In the genomic region with DNA sequence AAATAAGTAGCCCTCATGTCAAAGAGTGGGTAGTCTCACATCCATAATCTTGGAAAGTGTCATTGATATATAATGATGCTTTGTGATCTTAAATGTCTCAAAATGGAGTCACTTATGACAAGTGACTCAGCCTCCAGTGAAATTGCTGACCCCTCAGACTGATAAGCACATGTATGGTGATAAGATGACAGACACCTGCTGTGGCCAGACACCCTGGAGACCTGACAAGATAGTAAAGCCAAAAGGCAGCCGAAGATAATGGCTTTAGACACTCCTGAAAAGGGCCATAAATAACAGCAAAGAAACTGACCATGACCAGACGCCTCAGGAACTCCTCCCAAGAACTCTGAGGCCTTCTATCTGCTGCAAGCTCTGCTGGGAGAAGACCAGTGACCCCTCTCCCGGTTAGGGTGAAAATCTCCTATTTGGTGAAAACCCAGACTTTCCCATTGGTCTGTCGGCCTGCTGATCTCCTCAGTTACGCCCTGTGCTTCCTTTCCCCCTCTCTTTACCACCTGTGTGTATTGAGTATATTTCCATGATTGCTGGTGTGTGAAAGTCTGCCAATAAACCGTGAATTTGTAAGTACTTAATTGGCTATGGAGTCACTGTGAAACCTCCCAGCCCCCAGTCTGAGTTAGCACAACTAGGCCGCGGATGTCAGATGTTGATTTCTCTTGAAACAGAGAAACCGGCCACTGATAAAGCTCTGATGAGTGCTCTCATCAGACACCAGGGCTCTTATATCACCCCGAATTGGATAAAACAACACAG, we compare ENCODE assay signal across 19 cellular contexts.
DNase-seq lines count a peak whose midpoint lies in the region; ATAC-seq and TF ChIP-seq lines count a peak whose summit lies in the region.
"Had no signal": no experiment of that assay in that cellular context is flagged by ENCODE, and none has a peak within 500 bp of the region (broad histone marks: within the 10 kb centered on the region; RNA-seq: fewer than 3 reads in every experiment).

No MANE protein-coding gene starts in this region.

- intact Hi-C loops in A673 (cut with micrococcal nuclease; ENCODE audit: unreplicated experiment) = no loop called here

- no peaks in the 10 kb centered on the region for H3K27me3 ChIP-seq in A673 (replicated peaks; ENCODE audit: insufficient read depth, low read depth, low read length, poor library complexity)

- CTCF ChIA-PET in A673 (lab: Charles Lee) = no interaction called here

- peaks cover 9% of the 10 kb centered on the region for H3K4me1 Mint-ChIP-seq in memory B cell

- H3K4me1 ChIP-seq in A673 (ENCODE audit: insufficient read depth, low read length, poor library complexity, severe bottlenecking) = no peaks in the 10 kb centered on the region
- H3K4me1 ChIP-seq: Caco-2 had no signal

- no peaks in the 10 kb centered on the region for H3K9me3 ChIP-seq in A673 (ENCODE audit: low read depth, low read length, poor library complexity, severe bottlenecking)
- H3K9me3 ChIP-seq: Caco-2 had no signal

- no TSS peak for BruUV-seq in A673 (replicated peaks; lab: Mats Ljungman, UMichigan)

- peaks cover 10% of the 10 kb centered on the region for H3K9me3 Mint-ChIP-seq in memory B cell
- H3K9me3 Mint-ChIP-seq: HFFc6 had no signal

- no peak overlapping the region for H3K27ac ChIP-seq in A673 (ENCODE audit: low read depth, low read length, poor library complexity, severe bottlenecking)

- no peaks in the 10 kb centered on the region for H3K36me3 ChIP-seq in A673 (ENCODE audit: insufficient read depth, low read length, poor library complexity, severe bottlenecking)

- DNase-seq in ELF-1 (ENCODE audit: low read depth, low spot score) (peak; percentile 68), SK-N-DZ (ENCODE audit: low spot score) (peak; percentile 55), memory B cell (ENCODE audit: low spot score in 2 of 2) (no peak), A673 (ENCODE audit: low spot score) (no peak), NCI-H446 (lab: John Stamatoyannopoulos, UW) (no peak), medulla oblongata (ENCODE audit: extremely low spot score) (no peak)
- DNase-seq in stimulated activated CD4-positive, alpha-beta T cell treated with anti-CD3 and anti-CD28 coated beads, Interleukin-4, amount 100 ng/mL, for 4 hours = no peak
- DNase-seq: DMS53, GOT3, HFFc6, MM.1S, NCI-H1105 treated with DMSO at 0.1 percent for 48 hours, NCI-H187 treated with DMSO at 0.1 percent for 48 hours, NCI-H446 treated with DMSO at 0.1 percent for 48 hours, NCI-H774, SW 1271 had no signal

- POLR2A ChIA-PET in A673 (lab: Charles Lee; ENCODE audit: low non-redundant PET) = no interaction called here

- ATAC-seq in GM19351 (IDR thresholded peaks at IDR 0.05; ENCODE audit: unreplicated experiment) (peak; percentile 40), memory B cell (ENCODE audit: low read depth) (no peak)
- ATAC-seq: HepG2 had no signal

- peak overlapping the region; percentile 0 for H3K4me3 Mint-ChIP-seq in memory B cell
- H3K4me3 Mint-ChIP-seq: HFFc6 had no signal

- no peaks in the 10 kb centered on the region for H3K36me3 Mint-ChIP-seq in memory B cell

- no peak overlapping the region for H3K4me3 ChIP-seq in A673 (ENCODE audit: low read depth, low read length, poor library complexity, severe bottlenecking)

- TF ChIP-seq CTCF in A673 (conservative IDR thresholded peaks at IDR 0.05; ENCODE audit: low read depth, low read length) = no peak

- no peaks in the 10 kb centered on the region for H3K27me3 Mint-ChIP-seq in memory B cell

- H3K27ac Mint-ChIP-seq in memory B cell = peak overlapping the region; percentile 32
- H3K27ac Mint-ChIP-seq: HFFc6 had no signal

Comparison
In these comparisons a context has a peak if more than half of its experiments do, and no peak if none do; other contexts are left out.
1. DNase-seq: peak in ELF-1 (single experiment) and SK-N-DZ (single experiment); none in memory B cell (0 of 2), stimulated activated CD4-positive, alpha-beta T cell treated with anti-CD3 and anti-CD28 coated beads, Interleukin-4, amount 100 ng/mL, for 4 hours (0 of 2), A673 (single experiment), NCI-H446 (0 of 2) and medulla oblongata (single experiment).